In the genomic region with DNA sequence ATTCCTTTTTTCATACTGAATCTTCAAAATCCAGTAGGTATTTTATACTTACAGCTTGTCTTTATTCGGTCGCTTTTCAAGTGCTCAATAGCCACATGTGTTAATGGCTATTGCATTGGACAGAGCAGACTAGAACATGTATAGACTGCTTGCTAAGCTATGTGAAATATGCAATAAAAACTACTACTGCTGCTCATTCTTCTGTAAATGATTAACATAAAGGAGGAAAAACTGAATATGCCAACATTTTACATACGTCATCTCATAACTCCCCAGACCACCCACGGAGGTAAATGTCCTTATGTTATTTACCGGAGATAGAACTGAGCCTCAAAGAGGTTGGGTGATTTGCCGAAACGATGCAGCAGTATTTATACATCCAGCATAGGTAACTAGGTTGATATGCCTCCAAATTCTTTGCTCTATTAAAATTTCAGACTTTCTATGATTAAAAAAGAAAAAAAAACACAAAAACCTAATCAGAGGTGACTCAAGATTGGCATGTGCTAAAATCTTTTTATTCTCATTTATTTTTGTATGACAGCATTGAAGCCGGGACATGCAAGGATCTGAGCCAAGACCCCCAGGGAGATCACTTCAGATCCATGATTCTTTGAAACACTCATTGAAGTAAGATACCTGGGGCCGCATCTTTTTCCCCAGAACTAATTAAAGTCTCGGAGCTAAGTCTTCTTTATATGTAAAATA, we compare ENCODE assay signal across 23 cellular contexts.
DNase-seq lines count a peak whose midpoint lies in the region; ATAC-seq, FAIRE-seq and TF ChIP-seq lines count a peak whose summit lies in the region.
"Had no signal": no experiment of that assay in that cellular context is flagged by ENCODE, and none has a peak within 500 bp of the region (broad histone marks: within the 10 kb centered on the region; RNA-seq: fewer than 3 reads in every experiment).

No MANE protein-coding gene starts in this region.

- peak; percentile 38 to 78 for TF ChIP-seq RAD21 in A549 (conservative IDR thresholded peaks at IDR 0.05 in 1 of 2, IDR thresholded peaks at IDR 0.05 in 1 of 2)

- H3K4me1 ChIP-seq in A549 = peaks cover 52% of the 10 kb centered on the region
- H3K4me1 ChIP-seq in RWPE2 (ENCODE audit: insufficient read depth, poor library complexity, severe bottlenecking) = peaks cover 39% of the 10 kb centered on the region
- H3K4me1 ChIP-seq: BE2C had no signal

- POLR2A ChIA-PET in A549 (lab: Yijun Ruan, JAX) = interaction anchor here (1.7 to 2.6 kb wide), 4 partner anchors 23 to 339 kb away, joined by 9 to 17 read pairs (median 14); no protein-coding TSS in a partner anchor

- H3K9me3 ChIP-seq in A549 (peaks cover 40% of the 10 kb centered on the region), RWPE2 (ENCODE audit: severe bottlenecking) (no peaks in the 10 kb centered on the region)
- H3K9me3 ChIP-seq: BE2C had no signal

- no peak for TF ChIP-seq POLR2A in A549 (IDR thresholded peaks at IDR 0.05; ENCODE audit: low read length)

- H3K36me3 ChIP-seq in RWPE2 (ENCODE audit: low read depth) = no peaks in the 10 kb centered on the region
- H3K36me3 ChIP-seq: BE2C had no signal

- FAIRE-seq in A549 (lab: Jason Lieb, UNC) = peak; percentile 100
- FAIRE-seq: RCC 7860 had no signal

- peak; percentile 99 for TF ChIP-seq EP300 in A549 (IDR thresholded peaks at IDR 0.05)

- TF ChIP-seq CTCF in A549 (IDR thresholded peaks at IDR 0.05) = no peak
- no peak for TF ChIP-seq CTCF in RWPE2 (IDR thresholded peaks at IDR 0.05; ENCODE audit: poor library complexity, severe bottlenecking)
- no peak for TF ChIP-seq CTCF in epithelial cell of esophagus (IDR thresholded peaks at IDR 0.05; ENCODE audit: insufficient read depth, low read depth, low read length, missing control alignments)

- peak; percentile 85 to 90 for ATAC-seq in A549
- ATAC-seq in RWPE2 (ENCODE audit: low read depth) = no peak
- no peak for ATAC-seq in HG03469 (IDR thresholded peaks at IDR 0.05; ENCODE audit: unreplicated experiment)

- WGBS in A549 (ENCODE audit: missing lambda C conversion rate) = under 1% methylated on average over 10 of the region's 10 CpGs

- CTCF ChIA-PET in A549 (lab: Yijun Ruan, JAX) = interaction anchor here (0.7 to 4.7 kb wide), 7 partner anchors 12 to 339 kb away, joined by 3 to 44 read pairs (median 4); no protein-coding TSS in a partner anchor

- DNase-seq in A549 (ENCODE audit: low read depth in 1 of 2, low spot score in 1 of 2) = peak; percentile 86 to 99
- no peak for DNase-seq in RWPE2 (ENCODE audit: low spot score)
- DNase-seq in epithelial cell of esophagus (ENCODE audit: low read depth) = peak; percentile 51
- peak; percentile 10 for DNase-seq in kidney tubule cell (ENCODE audit: low spot score)
- DNase-seq in HuH-7 (ENCODE audit: low spot score) = no peak
- no peak for DNase-seq in T-helper 1 cell
- no peak for DNase-seq in NCI-H2171 (lab: John Stamatoyannopoulos, UW)
- DNase-seq: BE2C; CD4-positive, CD25-positive, alpha-beta regulatory T cell; GF-D8; H9; Kasumi-1; MM.1S; NCI-H1092; NCI-H1436 treated with DMSO at 0.1 percent for 48 hours; NCI-H2029 treated with DMSO at 0.1 percent for 48 hours; NCI-H2171 treated with DMSO at 0.1 percent for 48 hours; NCI-H446; NCI-H526 treated with DMSO at 0.1 percent for 48 hours; NK-92 treated with Interleukin-12 subunit alpha and Interleukin-12 subunit beta, amount 100 ng/mL, for 24 hours; SHP77 had no signal

- peak overlapping the region; percentile 83 for H3K4me2 ChIP-seq in A549

- no peaks in the 10 kb centered on the region for H3K27me3 ChIP-seq in RWPE2 (ENCODE audit: insufficient read depth, poor library complexity, severe bottlenecking)
- H3K27me3 ChIP-seq: BE2C had no signal

- H3K4me3 ChIP-seq in A549 (peak overlapping the region; percentile 20; the same call in 2 of the 3 replicates), RWPE2 (ENCODE audit: severe bottlenecking) (no peak overlapping the region), epithelial cell of esophagus (ENCODE audit: low read length) (no peak overlapping the region)

- H3K27ac ChIP-seq in A549 (peak overlapping the region; percentile 95 to 100), RWPE2 (ENCODE audit: poor library complexity, severe bottlenecking) (peak overlapping the region; percentile 74)

TF ChIP-seq in A549, 52 proteins besides CTCF, POLR2A, EP300 and RAD21 (continues in another document):
- TF ChIP-seq, protein P1, sequence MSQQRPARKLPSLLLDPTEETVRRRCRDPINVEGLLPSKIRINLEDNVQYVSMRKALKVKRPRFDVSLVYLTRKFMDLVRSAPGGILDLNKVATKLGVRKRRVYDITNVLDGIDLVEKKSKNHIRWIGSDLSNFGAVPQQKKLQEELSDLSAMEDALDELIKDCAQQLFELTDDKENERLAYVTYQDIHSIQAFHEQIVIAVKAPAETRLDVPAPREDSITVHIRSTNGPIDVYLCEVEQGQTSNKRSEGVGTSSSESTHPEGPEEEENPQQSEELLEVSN (IDR thresholded peaks at IDR 0.05; ENCODE audit: borderline replicate concordance, low read depth) = peak; percentile 59; the same call in 1 of the 2 replicates
- TF ChIP-seq ZSCAN20 (CRISPR knock-in tag; IDR thresholded peaks at IDR 0.05) = 0 out of 2 replicates have a peak, but pooled peaks have one; percentile 79
- TF ChIP-seq, protein P2, sequence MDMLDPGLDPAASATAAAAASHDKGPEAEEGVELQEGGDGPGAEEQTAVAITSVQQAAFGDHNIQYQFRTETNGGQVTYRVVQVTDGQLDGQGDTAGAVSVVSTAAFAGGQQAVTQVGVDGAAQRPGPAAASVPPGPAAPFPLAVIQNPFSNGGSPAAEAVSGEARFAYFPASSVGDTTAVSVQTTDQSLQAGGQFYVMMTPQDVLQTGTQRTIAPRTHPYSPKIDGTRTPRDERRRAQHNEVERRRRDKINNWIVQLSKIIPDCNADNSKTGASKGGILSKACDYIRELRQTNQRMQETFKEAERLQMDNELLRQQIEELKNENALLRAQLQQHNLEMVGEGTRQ (IDR thresholded peaks at IDR 0.05) = no peak
- TF ChIP-seq, protein P3, sequence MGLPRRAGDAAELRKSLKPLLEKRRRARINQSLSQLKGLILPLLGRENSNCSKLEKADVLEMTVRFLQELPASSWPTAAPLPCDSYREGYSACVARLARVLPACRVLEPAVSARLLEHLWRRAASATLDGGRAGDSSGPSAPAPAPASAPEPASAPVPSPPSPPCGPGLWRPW (IDR thresholded peaks at IDR 0.05) = peak; percentile 83
- no peak for TF ChIP-seq NFE2L2 (conservative IDR thresholded peaks at IDR 0.05; ENCODE audit: low read length)
- TF ChIP-seq JUNB (IDR thresholded peaks at IDR 0.05) = peak; percentile 98
- no peak for TF ChIP-seq BHLHE40 (IDR thresholded peaks at IDR 0.05; ENCODE audit: low read depth, low read length)
- peak; percentile 72 for TF ChIP-seq MAFK (IDR thresholded peaks at IDR 0.05; ENCODE audit: partially characterized antibody)
- no peak; the same call in 1 of the 2 replicates for TF ChIP-seq RARB (CRISPR knock-in tag; IDR thresholded peaks at IDR 0.05)
- TF ChIP-seq MYC (IDR thresholded peaks at IDR 0.05; ENCODE audit: borderline replicate concordance, low read length) = no peak
- no peak for TF ChIP-seq CBX8 (IDR thresholded peaks at IDR 0.05)
- TF ChIP-seq HDAC2 (IDR thresholded peaks at IDR 0.05) = no peak
- TF ChIP-seq KDM5A (IDR thresholded peaks at IDR 0.05) = no peak
- no peak for TF ChIP-seq SREBF2 (IDR thresholded peaks at IDR 0.05)
- no peak for TF ChIP-seq ZFP36 (IDR thresholded peaks at IDR 0.05; ENCODE audit: borderline replicate concordance, partially characterized antibody)
- peak; percentile 86 for TF ChIP-seq FOXS1 (CRISPR knock-in tag; IDR thresholded peaks at IDR 0.05)
- no peak for TF ChIP-seq MAZ (IDR thresholded peaks at IDR 0.05; ENCODE audit: borderline replicate concordance, low read depth, low read length)
- TF ChIP-seq ZNF302 (CRISPR knock-in tag; IDR thresholded peaks at IDR 0.05) = 0 out of 2 replicates have a peak, but pooled peaks have one; percentile 7
- TF ChIP-seq HEYL (CRISPR knock-in tag; IDR thresholded peaks at IDR 0.05) = 0 out of 2 replicates have a peak, but pooled peaks have one; percentile 46
- TF ChIP-seq CHD4 (IDR thresholded peaks at IDR 0.05; ENCODE audit: borderline replicate concordance) = no peak
- TF ChIP-seq, protein P4, sequence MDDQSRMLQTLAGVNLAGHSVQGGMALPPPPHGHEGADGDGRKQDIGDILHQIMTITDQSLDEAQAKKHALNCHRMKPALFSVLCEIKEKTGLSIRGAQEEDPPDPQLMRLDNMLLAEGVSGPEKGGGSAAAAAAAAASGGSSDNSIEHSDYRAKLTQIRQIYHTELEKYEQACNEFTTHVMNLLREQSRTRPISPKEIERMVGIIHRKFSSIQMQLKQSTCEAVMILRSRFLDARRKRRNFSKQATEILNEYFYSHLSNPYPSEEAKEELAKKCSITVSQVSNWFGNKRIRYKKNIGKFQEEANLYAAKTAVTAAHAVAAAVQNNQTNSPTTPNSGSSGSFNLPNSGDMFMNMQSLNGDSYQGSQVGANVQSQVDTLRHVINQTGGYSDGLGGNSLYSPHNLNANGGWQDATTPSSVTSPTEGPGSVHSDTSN (IDR thresholded peaks at IDR 0.05) = peak; percentile 74
- no peak for TF ChIP-seq NR3C1 (IDR thresholded peaks at IDR 0.05)
- no peak for TF ChIP-seq RCOR1 (IDR thresholded peaks at IDR 0.05; ENCODE audit: low read depth, low read length)
- TF ChIP-seq ESRRA (IDR thresholded peaks at IDR 0.05; ENCODE audit: borderline replicate concordance, low read length) = no peak
- TF ChIP-seq, protein P5, sequence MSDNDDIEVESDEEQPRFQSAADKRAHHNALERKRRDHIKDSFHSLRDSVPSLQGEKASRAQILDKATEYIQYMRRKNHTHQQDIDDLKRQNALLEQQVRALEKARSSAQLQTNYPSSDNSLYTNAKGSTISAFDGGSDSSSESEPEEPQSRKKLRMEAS (IDR thresholded peaks at IDR 0.05) = peak; percentile 94
- no peak; the same call in 1 of the 2 replicates for TF ChIP-seq HOXA7 (CRISPR knock-in tag; IDR thresholded peaks at IDR 0.05)
- TF ChIP-seq HOXB13 (CRISPR knock-in tag; IDR thresholded peaks at IDR 0.05; ENCODE audit: low read depth) = peak; percentile 94; the same call in 1 of the 2 replicates
- TF ChIP-seq GATA3 (IDR thresholded peaks at IDR 0.05; ENCODE audit: borderline replicate concordance) = peak; percentile 99
- TF ChIP-seq, protein P6, sequence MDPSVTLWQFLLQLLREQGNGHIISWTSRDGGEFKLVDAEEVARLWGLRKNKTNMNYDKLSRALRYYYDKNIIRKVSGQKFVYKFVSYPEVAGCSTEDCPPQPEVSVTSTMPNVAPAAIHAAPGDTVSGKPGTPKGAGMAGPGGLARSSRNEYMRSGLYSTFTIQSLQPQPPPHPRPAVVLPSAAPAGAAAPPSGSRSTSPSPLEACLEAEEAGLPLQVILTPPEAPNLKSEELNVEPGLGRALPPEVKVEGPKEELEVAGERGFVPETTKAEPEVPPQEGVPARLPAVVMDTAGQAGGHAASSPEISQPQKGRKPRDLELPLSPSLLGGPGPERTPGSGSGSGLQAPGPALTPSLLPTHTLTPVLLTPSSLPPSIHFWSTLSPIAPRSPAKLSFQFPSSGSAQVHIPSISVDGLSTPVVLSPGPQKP (IDR thresholded peaks at IDR 0.05; ENCODE audit: low read depth, low read length) = no peak

Comparison
In these comparisons a context has a peak if more than half of its experiments do, and no peak if none do; other contexts are left out.
1. ATAC-seq: peak in A549 (2 of 2); none in RWPE2 (single experiment) and HG03469 (single experiment).
2. DNase-seq: peak in A549 (2 of 2), epithelial cell of esophagus (single experiment) and kidney tubule cell (single experiment); none in RWPE2 (single experiment), HuH-7 (single experiment), T-helper 1 cell (0 of 5) and NCI-H2171 (single experiment).